In genomic region chr6:116278478-116278822, GRCh38 we compare ENCODE assay signal across 8 cellular contexts. TPM values are rescaled to one million over a fixed set of nuclear protein-coding genes. Genes with fewer than 3 reads are reported as not detected.
DNase-seq lines count a peak whose midpoint lies in the region; ATAC-seq and TF ChIP-seq lines count a peak whose summit lies in the region.

No MANE protein-coding gene starts in this region.

- H3K4me1 Mint-ChIP-seq in activated CD4-positive, alpha-beta T cell treated with anti-CD3 and anti-CD28 coated beads, Interleukin-2, amount 10 ng/mL, durations not matched to agents 7 days and 5 days = peaks cover 49% of the 10 kb centered on the region
- peaks cover 59% of the 10 kb centered on the region for H3K4me1 Mint-ChIP-seq in activated naive CD8-positive, alpha-beta T cell treated with anti-CD3 and anti-CD28 coated beads, Interleukin-2, amount 50 U/mL, for 24 hours

- intact Hi-C loops in left lung (cut with DNase I) = no loop called here

- CTCF ChIA-PET in activated CD4-positive, alpha-beta T cell treated with anti-CD3 and anti-CD28 coated beads, Interleukin-2, amount 10 ng/mL, durations not matched to agents 7 days and 5 days (lab: Charles Lee) = interaction anchor here (0.7 to 2.1 kb wide), 4 partner anchors 9 to 26 kb away, joined by 3 to 8 read pairs (median 6); no protein-coding TSS in a partner anchor

- no peaks in the 10 kb centered on the region for H3K9me3 Mint-ChIP-seq in activated CD4-positive, alpha-beta T cell treated with anti-CD3 and anti-CD28 coated beads, Interleukin-2, amount 10 ng/mL, durations not matched to agents 7 days and 5 days
- no peaks in the 10 kb centered on the region for H3K9me3 Mint-ChIP-seq in activated naive CD8-positive, alpha-beta T cell treated with anti-CD3 and anti-CD28 coated beads, Interleukin-2, amount 50 U/mL, for 24 hours

- H3K27me3 Mint-ChIP-seq in activated CD4-positive, alpha-beta T cell treated with anti-CD3 and anti-CD28 coated beads, Interleukin-2, amount 10 ng/mL, durations not matched to agents 7 days and 5 days = no peaks in the 10 kb centered on the region
- no peaks in the 10 kb centered on the region for H3K27me3 Mint-ChIP-seq in activated naive CD8-positive, alpha-beta T cell treated with anti-CD3 and anti-CD28 coated beads, Interleukin-2, amount 50 U/mL, for 24 hours

- H3K9me3 ChIP-seq in left lung (no peaks in the 10 kb centered on the region), thoracic aorta (no peaks in the 10 kb centered on the region)

- no peak for TF ChIP-seq CTCF in left lung (IDR thresholded peaks at IDR 0.05)
- TF ChIP-seq CTCF in thoracic aorta (IDR thresholded peaks at IDR 0.05) = no peak

- H3K4me3 ChIP-seq in left lung (peak overlapping the region; percentile 88 to 95), thoracic aorta (peak overlapping the region; percentile 92)

- ATAC-seq in activated naive CD8-positive, alpha-beta T cell treated with anti-CD3 and anti-CD28 coated beads, Interleukin-2, amount 50 U/mL, for 24 hours = no peak
- ATAC-seq in left lung = no peak
- no peak for ATAC-seq in thoracic aorta (ENCODE audit: insufficient number of reproducible peaks, low FRiP score, low read depth)
- ATAC-seq in HG03521 (IDR thresholded peaks at IDR 0.05; ENCODE audit: unreplicated experiment) = no peak
- no peak for ATAC-seq in HG03469 (IDR thresholded peaks at IDR 0.05; ENCODE audit: unreplicated experiment)
- ATAC-seq in GM21515 (IDR thresholded peaks at IDR 0.05; ENCODE audit: unreplicated experiment) = no peak

- peaks cover 28 to 61% of the 10 kb centered on the region in 2 donors for H3K4me1 ChIP-seq in left lung
- peaks cover 36 to 59% of the 10 kb centered on the region in 2 donors for H3K4me1 ChIP-seq in thoracic aorta (ENCODE audit: control insufficient read depth in 1 of 2, low read depth in 2 of 2)

- H3K4me3 Mint-ChIP-seq in activated CD4-positive, alpha-beta T cell treated with anti-CD3 and anti-CD28 coated beads, Interleukin-2, amount 10 ng/mL, durations not matched to agents 7 days and 5 days = peak overlapping the region; percentile 90
- peak overlapping the region; percentile 91 for H3K4me3 Mint-ChIP-seq in activated naive CD8-positive, alpha-beta T cell treated with anti-CD3 and anti-CD28 coated beads, Interleukin-2, amount 50 U/mL, for 24 hours

- POLR2A ChIA-PET in activated CD4-positive, alpha-beta T cell treated with anti-CD3 and anti-CD28 coated beads, Interleukin-2, amount 10 ng/mL, durations not matched to agents 7 days and 5 days (lab: Charles Lee) = no interaction called here

- H3K36me3 Mint-ChIP-seq in activated CD4-positive, alpha-beta T cell treated with anti-CD3 and anti-CD28 coated beads, Interleukin-2, amount 10 ng/mL, durations not matched to agents 7 days and 5 days (ENCODE audit: low read depth) = peaks cover 46% of the 10 kb centered on the region
- H3K36me3 Mint-ChIP-seq in activated naive CD8-positive, alpha-beta T cell treated with anti-CD3 and anti-CD28 coated beads, Interleukin-2, amount 50 U/mL, for 24 hours (ENCODE audit: low read depth) = peaks cover 42% of the 10 kb centered on the region

- H3K36me3 ChIP-seq in left lung = peaks cover 0 to 11% of the 10 kb centered on the region in 2 donors
- H3K36me3 ChIP-seq in thoracic aorta = peaks cover under 1% of the 10 kb centered on the region

- no peak for DNase-seq in activated CD4-positive, alpha-beta T cell treated with anti-CD3 and anti-CD28 coated beads, Interleukin-2, amount 10 ng/mL, durations not matched to agents 7 days and 5 days
- DNase-seq in activated CD4-positive, alpha-beta T cell treated with anti-CD3 and anti-CD28 coated beads, Interleukin-2, amount 50 U/mL, for 1 hour = no peak
- no peak for DNase-seq in activated naive CD8-positive, alpha-beta T cell treated with anti-CD3 and anti-CD28 coated beads, Interleukin-2, amount 50 U/mL, for 24 hours
- no peak for DNase-seq in left lung
- DNase-seq in thoracic aorta (ENCODE audit: low spot score) = no peak

- H3K27ac Mint-ChIP-seq in activated CD4-positive, alpha-beta T cell treated with anti-CD3 and anti-CD28 coated beads, Interleukin-2, amount 10 ng/mL, durations not matched to agents 7 days and 5 days = peak overlapping the region; percentile 97
- H3K27ac Mint-ChIP-seq in activated naive CD8-positive, alpha-beta T cell treated with anti-CD3 and anti-CD28 coated beads, Interleukin-2, amount 50 U/mL, for 24 hours = peak overlapping the region; percentile 94

- no peaks in the 10 kb centered on the region for H3K27me3 ChIP-seq in left lung
- no peaks in the 10 kb centered on the region for H3K27me3 ChIP-seq in thoracic aorta (replicated peaks; ENCODE audit: insufficient read depth)

- H3K27ac ChIP-seq in left lung = peak overlapping the region; percentile 98 to 99
- peak overlapping the region; percentile 94 to 99 for H3K27ac ChIP-seq in thoracic aorta

RNA-seq across cellular contexts. Expression of gene TSPYL1, which starts 1.3 kb away (rescaled TPM):
- 10 to 100 TPM; 37.8 to 39.4 TPM for total RNA-seq in activated CD4-positive, alpha-beta T cell treated with anti-CD3 and anti-CD28 coated beads, Interleukin-2, amount 10 ng/mL, durations not matched to agents 7 days and 5 days
- 10 to 100 TPM; 61.9 to 89.3 TPM for total RNA-seq in left lung
- 10 to 100 TPM; 60.0 to 74.9 TPM for total RNA-seq in thoracic aorta

RNA-seq across cellular contexts. Expression of gene TSPYL4, which starts 24.6 kb away (rescaled TPM):
- total RNA-seq in activated CD4-positive, alpha-beta T cell treated with anti-CD3 and anti-CD28 coated beads, Interleukin-2, amount 10 ng/mL, durations not matched to agents 7 days and 5 days = 10 to 100 TPM; 17.0 to 18.8 TPM
- total RNA-seq in left lung (10 to 100 TPM; 10.2 to 17.6 TPM), thoracic aorta (10 to 100 TPM; 13.1 to 18.0 TPM)
